In genomic region chr3:151379083-151379734, GRCh38 we compare ENCODE assay signal across 8 cellular contexts. TPM values are rescaled to one million over a fixed set of nuclear protein-coding genes. Genes with fewer than 3 reads are reported as not detected.
A peak's percentile ranks its signal among the peaks of the same experiment; 100 is the strongest.
DNase-seq lines count a peak whose midpoint lies in the region; ATAC-seq and TF ChIP-seq lines count a peak whose summit lies in the region.

No MANE protein-coding gene starts in this region.

- no peaks in the 10 kb centered on the region for H3K27me3 ChIP-seq in kidney epithelial cell (ENCODE audit: control insufficient read depth, insufficient read depth, low read length)

- DNase-seq in Right ventricle myocardium inferior (ENCODE audit: missing footprints) (peak; percentile 47), cardiac septum (ENCODE audit: low spot score) (no peak), kidney epithelial cell (ENCODE audit: low read depth) (no peak), NCI-H2081 treated with DMSO at 0.1 percent for 48 hours (lab: John Stamatoyannopoulos, UW) (no peak), mesenteric fat pad (ENCODE audit: low spot score) (no peak)

- H3K36me3 ChIP-seq in kidney epithelial cell (ENCODE audit: control insufficient read depth, insufficient read depth, low read length) = no peaks in the 10 kb centered on the region

- peak; percentile 71 for ATAC-seq in Right ventricle myocardium inferior
- ATAC-seq in HG03520 (IDR thresholded peaks at IDR 0.05; ENCODE audit: unreplicated experiment) = peak; percentile 35
- no peak for ATAC-seq in GM19035 (IDR thresholded peaks at IDR 0.05; ENCODE audit: unreplicated experiment)

- peak; percentile 56 for TF ChIP-seq CTCF in VCaP (conservative IDR thresholded peaks at IDR 0.05)
- peak; percentile 77 for TF ChIP-seq CTCF in kidney epithelial cell (IDR thresholded peaks at IDR 0.05; ENCODE audit: insufficient read depth, low read length, poor library complexity, severe bottlenecking)

- intact Hi-C loops in Right ventricle myocardium inferior (cut with DNase I) = no loop called here
- intact Hi-C loops in cardiac septum (cut with DNase I) = no loop called here

- no peak overlapping the region for H3K27ac ChIP-seq in VCaP

- H3K4me3 ChIP-seq in kidney epithelial cell (ENCODE audit: low read depth, low read length) = no peak overlapping the region

RNA-seq across cellular contexts. Expression of gene P2RY12, which starts 5.3 kb away (rescaled TPM):
- total RNA-seq in Right ventricle myocardium inferior (1.4 TPM), cardiac septum (0.13 TPM), kidney epithelial cell (not detected in 2 replicates), mesenteric fat pad (5.7 TPM)

RNA-seq across cellular contexts. Expression of gene P2RY13, which starts 49.9 kb away (rescaled TPM):
- 1.0 TPM for total RNA-seq in Right ventricle myocardium inferior
- total RNA-seq in cardiac septum = 0.46 TPM
- total RNA-seq in kidney epithelial cell = 0.13 TPM in 1 of 2 replicates, not detected in the other
- 4.7 TPM for total RNA-seq in mesenteric fat pad
